Comparison of ENCODE assay signal across 7 cellular contexts in the genomic region with DNA sequence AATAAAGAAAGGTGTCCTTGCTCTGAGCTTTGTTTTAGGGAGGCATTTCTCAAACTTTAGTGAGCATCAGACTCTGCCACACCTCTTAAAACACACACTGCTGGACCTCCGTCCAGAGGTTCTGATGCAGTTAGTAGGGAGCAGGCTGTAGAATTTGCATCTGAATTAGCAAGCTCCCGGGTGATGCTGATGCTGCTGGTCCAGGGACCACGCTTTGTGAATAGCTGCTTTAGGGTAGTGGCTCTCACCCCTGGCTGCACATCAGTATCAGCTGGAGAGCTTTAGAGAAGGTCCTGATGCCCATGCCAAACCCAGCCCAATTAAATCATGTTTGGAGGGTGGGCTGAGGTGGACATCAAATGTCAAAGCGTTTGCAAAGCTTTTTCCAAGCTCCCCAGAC. TPM values are rescaled to one million over a fixed set of nuclear protein-coding genes. Genes with fewer than 3 reads are reported as not detected.
A peak's percentile ranks its signal among the peaks of the same experiment; 100 is the strongest.
DNase-seq lines count a peak whose midpoint lies in the region; ATAC-seq and TF ChIP-seq lines count a peak whose summit lies in the region.

No MANE protein-coding gene starts in this region.

- H3K9me2 ChIP-seq in hepatocyte (replicated peaks; ENCODE audit: insufficient read depth): no peaks in the 10 kb centered on the region

- peaks cover 9% of the 10 kb centered on the region for H3K27me3 ChIP-seq in CD8-positive, alpha-beta memory T cell (ENCODE audit: insufficient read depth, low read length, poor library complexity, severe bottlenecking)
- peaks cover 18% of the 10 kb centered on the region for H3K27me3 ChIP-seq in hepatocyte
- H3K27me3 ChIP-seq in skeletal muscle tissue (ENCODE audit: control insufficient read depth in 3 of 3, insufficient read depth in 3 of 3, low read length in 3 of 3): peaks cover 0 to 9% (median 4%) of the 10 kb centered on the region in 3 donors

- no peaks in the 10 kb centered on the region for H3K79me2 ChIP-seq in hepatocyte

- CTCF ChIA-PET in CD8-positive, alpha-beta memory T cell (lab: Charles Lee): interaction anchor here (0.7 to 1.5 kb wide), 5 partner anchors 9 to 1876 kb away, joined by 3 to 4 read pairs (median 4); no protein-coding TSS in a partner anchor
- CTCF ChIA-PET in T-cell (lab: Charles Lee): interaction anchor here (0.8 to 1.0 kb wide), 2 partner anchors 22 to 637 kb away, joined by 3 to 4 read pairs; no protein-coding TSS in a partner anchor

- 44% methylated on average over 4 of the region's 4 CpGs for WGBS in hepatocyte (ENCODE audit: low lambda C conversion rate, missing lambda C conversion rate)

- H3K27me3 Mint-ChIP-seq in CD8-positive, alpha-beta memory T cell: peaks cover 22 to 70% of the 10 kb centered on the region in 2 donors
- peaks cover 56 to 60% of the 10 kb centered on the region in 2 donors for H3K27me3 Mint-ChIP-seq in T-cell

- H3K9me3 Mint-ChIP-seq in CD8-positive, alpha-beta memory T cell: no peaks in the 10 kb centered on the region
- peaks cover 0 to 2% (median 0%) of the 10 kb centered on the region in 3 donors for H3K9me3 Mint-ChIP-seq in T-cell

- peak overlapping the region; percentile 87 for H3K4me2 ChIP-seq in hepatocyte

- H3K36me3 Mint-ChIP-seq in CD8-positive, alpha-beta memory T cell: no peaks in the 10 kb centered on the region
- H3K36me3 Mint-ChIP-seq in T-cell: no peaks in the 10 kb centered on the region

- no peaks in the 10 kb centered on the region for H3K4me1 ChIP-seq in CD8-positive, alpha-beta memory T cell (ENCODE audit: insufficient read depth, low read length)
- H3K4me1 ChIP-seq in hepatocyte (ENCODE audit: insufficient read depth): peaks cover 4% of the 10 kb centered on the region
- peaks cover 10 to 23% (median 17%) of the 10 kb centered on the region in 3 donors for H3K4me1 ChIP-seq in skeletal muscle tissue (ENCODE audit: control insufficient read depth in 3 of 3, insufficient read depth in 3 of 3, low read length in 3 of 3)

- H3K9me3 ChIP-seq in CD8-positive, alpha-beta memory T cell (ENCODE audit: low read length): no peaks in the 10 kb centered on the region
- no peaks in the 10 kb centered on the region for H3K9me3 ChIP-seq in hepatocyte (ENCODE audit: low read depth)
- no peaks in the 10 kb centered on the region for H3K9me3 ChIP-seq in skeletal muscle tissue (ENCODE audit: control insufficient read depth in 3 of 3, low read length in 3 of 3)

- H3K4me3 Mint-ChIP-seq in CD8-positive, alpha-beta memory T cell: peak overlapping the region in 5 of 7 donors; percentile 56 to 74 (median 67)
- H3K4me3 Mint-ChIP-seq in T-cell: peak overlapping the region; percentile 63 to 67 (median 65)

- no peak overlapping the region for H3K27ac ChIP-seq in CD8-positive, alpha-beta memory T cell (ENCODE audit: low read depth, low read length)
- H3K27ac ChIP-seq in hepatocyte (no peak overlapping the region), skeletal muscle tissue (ENCODE audit: low read depth, low read length) (no peak overlapping the region)

- peak overlapping the region; percentile 94 for H2AFZ ChIP-seq in hepatocyte

- H3K9ac ChIP-seq in skeletal muscle tissue (ENCODE audit: low read depth in 1 of 3, low read length in 3 of 3): no peak overlapping the region

- no peak for TF ChIP-seq CTCF in hepatocyte (IDR thresholded peaks at IDR 0.05; ENCODE audit: poor library complexity)

- POLR2A ChIA-PET in CD8-positive, alpha-beta memory T cell (lab: Charles Lee): no interaction called here
- POLR2A ChIA-PET in T-cell (lab: Charles Lee): no interaction called here

- H4K20me1 ChIP-seq in hepatocyte (ENCODE audit: insufficient read depth, poor library complexity, severe bottlenecking): no peaks in the 10 kb centered on the region

- DNase-seq in CD8-positive, alpha-beta memory T cell: no peak
- no peak for DNase-seq in T-cell
- DNase-seq in hepatocyte (ENCODE audit: low spot score): no peak
- no peak for DNase-seq in GM19238 (ENCODE audit: insufficient read length, low spot score)
- no peak for DNase-seq in NCI-H1417 (lab: John Stamatoyannopoulos, UW)
- DNase-seq in cerebellar nuclear complex (lab: John Stamatoyannopoulos, UW): no peak

- no peak for ATAC-seq in T-cell (replicated peaks in 1 of 4)

- H3K36me3 ChIP-seq in CD8-positive, alpha-beta memory T cell (ENCODE audit: insufficient read depth, low read length): no peaks in the 10 kb centered on the region
- H3K36me3 ChIP-seq in hepatocyte (replicated peaks; ENCODE audit: insufficient read depth, low read depth): no peaks in the 10 kb centered on the region
- H3K36me3 ChIP-seq in skeletal muscle tissue (ENCODE audit: control insufficient read depth in 3 of 3, insufficient read depth in 3 of 3, low read length in 3 of 3): no peaks in the 10 kb centered on the region

- H3K4me3 ChIP-seq in CD8-positive, alpha-beta memory T cell (ENCODE audit: low read length): peak overlapping the region; percentile 43
- H3K4me3 ChIP-seq in hepatocyte (no peak overlapping the region), skeletal muscle tissue (ENCODE audit: low read length in 3 of 3) (peak overlapping the region in 2 of 3 donors; percentile 79 to 80)

- peaks cover 14 to 28% (median 28%) of the 10 kb centered on the region in 3 donors for H3K4me1 Mint-ChIP-seq in CD8-positive, alpha-beta memory T cell
- peaks cover 20 to 22% (median 21%) of the 10 kb centered on the region in 3 donors for H3K4me1 Mint-ChIP-seq in T-cell

- no peak overlapping the region for H3K27ac Mint-ChIP-seq in CD8-positive, alpha-beta memory T cell
- H3K27ac Mint-ChIP-seq in T-cell: no peak overlapping the region

RNA-seq across cellular contexts. Expression of gene HTR2A, which starts 3.6 kb away (rescaled TPM):
- total RNA-seq in CD8-positive, alpha-beta memory T cell: not detected
- not detected for polyA plus RNA-seq in CD8-positive, alpha-beta memory T cell
- total RNA-seq in T-cell (not detected), hepatocyte (0.20 and 0.23 TPM in 2 replicates), skeletal muscle tissue (under 0.01 TPM)
- 0.11 TPM in 1 of 2 replicates, not detected in the other for polyA plus RNA-seq in hepatocyte
